In the genomic region with DNA sequence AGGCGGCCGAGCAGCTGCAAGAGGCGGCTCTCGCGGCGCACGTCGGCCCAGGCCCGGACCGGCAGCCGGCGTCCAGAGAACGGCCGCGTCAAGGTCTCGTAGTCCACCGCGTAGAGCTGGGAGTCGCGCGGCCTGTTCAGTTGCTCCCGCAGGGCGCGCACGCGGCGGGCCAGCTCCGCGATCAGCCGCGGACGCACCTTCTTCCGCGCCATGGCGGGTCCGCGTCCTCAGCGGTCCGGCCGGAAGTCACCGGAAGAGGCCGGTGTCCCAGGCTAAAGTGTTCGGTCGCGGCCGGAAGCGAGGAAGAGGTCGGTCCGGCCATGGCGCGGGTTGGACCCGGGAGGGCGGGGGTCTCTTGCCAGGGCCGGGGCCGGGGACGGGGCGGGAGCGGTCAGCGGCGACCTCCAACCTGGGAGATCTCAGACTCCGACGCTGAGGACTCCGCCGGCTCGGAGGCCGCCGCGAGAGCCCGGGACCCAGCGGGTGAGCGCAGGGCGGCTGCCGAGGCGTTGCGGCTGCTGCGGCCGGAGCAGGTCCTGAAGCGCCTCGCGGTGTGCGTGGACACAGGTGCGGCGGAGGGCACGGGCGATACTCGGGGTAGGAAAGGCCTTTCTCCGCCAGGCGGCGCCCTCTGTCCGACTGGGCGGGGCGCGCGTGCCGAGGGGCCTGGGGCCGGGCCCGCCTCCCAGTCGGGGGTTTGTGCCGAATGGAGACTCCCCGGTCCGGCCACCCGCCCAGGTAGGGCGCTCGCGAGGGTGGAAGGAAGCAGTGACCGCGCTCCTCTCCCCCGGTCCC, we compare ENCODE assay signal across 8 cellular contexts. TPM values are rescaled to one million over a fixed set of nuclear protein-coding genes. Genes with fewer than 3 reads are reported as not detected.
DNase-seq lines count a peak whose midpoint lies in the region; ATAC-seq and TF ChIP-seq lines count a peak whose summit lies in the region.

A gene (minus strand): TSS at position 227 of the 795 bp plus-strand sequence. CDS start 15 bp downstream, at position 212.

- ATAC-seq in HG03135 (IDR thresholded peaks at IDR 0.05; ENCODE audit: unreplicated experiment) (peak; percentile 51), left lobe of liver (peak; percentile 72)

- peak within 1 kb of the TSS; percentile 82 to 91 for H3K27ac ChIP-seq in coronary artery

- TF ChIP-seq CTCF in coronary artery (IDR thresholded peaks at IDR 0.05), result peak; percentile 68

- peak within 1 kb of the TSS; percentile 98 for H3K4me3 ChIP-seq in coronary artery

- peak; percentile 79 for DNase-seq in NCI-H1436 (lab: John Stamatoyannopoulos, UW)
- no peak for DNase-seq in NCI-H1436 treated with DMSO at 0.1 percent for 48 hours (lab: John Stamatoyannopoulos, UW)
- peak; percentile 79 for DNase-seq in NCI-H460 (ENCODE audit: extremely low read depth, low read depth)
- peak; percentile 87 for DNase-seq in activated CD4-positive, alpha-beta T cell treated with anti-CD3 and anti-CD28 coated beads for 48 hours
- no peak for DNase-seq in coronary artery (ENCODE audit: low spot score)
- peak; percentile 87 for DNase-seq in left lobe of liver (ENCODE audit: low spot score)
- DNase-seq in stimulated activated CD4-positive, alpha-beta T cell treated with anti-CD3 and anti-CD28 coated beads, Interleukin-2, amount 100 ng/mL, for 24 hours, result peak; percentile 83 to 85

RNA-seq across cellular contexts. Expression of the gene that starts here (rescaled TPM):
- total RNA-seq in NCI-H460 (2014; rRNA removed; shearing (Covaris generic)), result 91.2 and 104 TPM in 2 replicates
- polyA plus RNA-seq in NCI-H460 (2014; cell fraction: nucleus; rRNA removed), result 267 and 286 TPM in 2 replicates
- 61.4 TPM for total RNA-seq in left lobe of liver

Comparison
In these comparisons a context has a peak if more than half of its experiments do, and no peak if none do; other contexts are left out.
1. DNase-seq: peak in NCI-H1436 (single experiment), NCI-H460 (single experiment), activated CD4-positive, alpha-beta T cell treated with anti-CD3 and anti-CD28 coated beads for 48 hours (single experiment), left lobe of liver (single experiment) and stimulated activated CD4-positive, alpha-beta T cell treated with anti-CD3 and anti-CD28 coated beads, Interleukin-2, amount 100 ng/mL, for 24 hours (2 of 2); none in NCI-H1436 treated with DMSO at 0.1 percent for 48 hours (single experiment) and coronary artery (single experiment).